13 cellular contexts compared by ENCODE assay signal in the genomic region with DNA sequence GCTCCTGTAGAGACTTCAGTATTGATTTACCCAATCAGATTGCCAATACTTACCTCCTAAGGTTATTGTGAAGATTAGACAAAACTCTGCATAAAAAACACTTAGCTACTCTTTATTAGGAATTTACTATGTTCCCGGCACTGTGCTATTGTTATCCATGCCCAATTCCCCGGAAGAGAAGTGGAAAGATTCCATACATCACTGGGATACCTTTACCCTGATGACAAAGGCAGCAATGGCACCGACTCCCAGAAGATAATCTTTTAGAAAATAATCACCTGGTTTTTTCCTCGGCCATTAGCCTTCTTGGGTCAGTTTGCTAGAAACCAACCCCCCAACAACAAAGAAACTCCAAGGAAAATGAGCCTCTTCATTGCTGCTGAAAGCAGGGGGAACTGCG.
DNase-seq lines count a peak whose midpoint lies in the region; ATAC-seq and TF ChIP-seq lines count a peak whose summit lies in the region.
"Had no signal": no experiment of that assay in that cellular context is flagged by ENCODE, and none has a peak within 500 bp of the region (broad histone marks: within the 10 kb centered on the region; RNA-seq: fewer than 3 reads in every experiment).

No MANE protein-coding gene starts in this region.

- no peak overlapping the region for H2BK5ac ChIP-seq in mesenchymal stem cell (ENCODE audit: low read depth, low read length, poor library complexity, severe bottlenecking)

- H3K9me3 Mint-ChIP-seq in activated CD4-positive, alpha-beta T cell treated with anti-CD3 and anti-CD28 coated beads, Interleukin-2, amount 10 ng/mL, durations not matched to agents 7 days and 5 days: peaks cover 6% of the 10 kb centered on the region
- H3K9me3 Mint-ChIP-seq: brain had no signal

- CTCF ChIA-PET in activated CD4-positive, alpha-beta T cell treated with anti-CD3 and anti-CD28 coated beads, Interleukin-2, amount 10 ng/mL, durations not matched to agents 7 days and 5 days (lab: Charles Lee): interaction anchor here (1.5 to 2.5 kb wide), 4 partner anchors 10 to 226 kb away, joined by 4 to 12 read pairs (median 5); partner anchors contain the start of gene SNX18

- H3K36me3 Mint-ChIP-seq in activated CD4-positive, alpha-beta T cell treated with anti-CD3 and anti-CD28 coated beads, Interleukin-2, amount 10 ng/mL, durations not matched to agents 7 days and 5 days (ENCODE audit: low read depth): peaks cover 5% of the 10 kb centered on the region
- H3K36me3 Mint-ChIP-seq: brain had no signal

- peak overlapping the region; percentile 79 to 96 for H3K18ac ChIP-seq in mesenchymal stem cell (ENCODE audit: low read depth in 1 of 2, low read length in 2 of 2)

- peak overlapping the region; percentile 89 to 93 for H3K4ac ChIP-seq in mesenchymal stem cell (ENCODE audit: low read depth in 1 of 2, low read length in 2 of 2)

- H3K27me3 ChIP-seq in adipocyte (replicated peaks; ENCODE audit: control insufficient read depth, insufficient read depth, low read length): no peaks in the 10 kb centered on the region
- no peaks in the 10 kb centered on the region for H3K27me3 ChIP-seq in mesenchymal stem cell (ENCODE audit: control insufficient read depth in 1 of 2, insufficient read depth in 1 of 2, low read length in 2 of 2)
- H3K27me3 ChIP-seq in tibial artery: no peaks in the 10 kb centered on the region
- H3K27me3 ChIP-seq: SJCRH30 had no signal

- H3K27ac Mint-ChIP-seq in activated CD4-positive, alpha-beta T cell treated with anti-CD3 and anti-CD28 coated beads, Interleukin-2, amount 10 ng/mL, durations not matched to agents 7 days and 5 days: peak overlapping the region; percentile 77

- H3K27ac ChIP-seq in mesenchymal stem cell (ENCODE audit: low read length, poor library complexity, severe bottlenecking) (peak overlapping the region; percentile 87), tibial artery (peak overlapping the region; percentile 33 to 37)
- H3K27ac ChIP-seq: SJCRH30 had no signal

- no peak overlapping the region for H3K4me2 ChIP-seq in mesenchymal stem cell (ENCODE audit: low read length, poor library complexity, severe bottlenecking)
- H3K4me2 ChIP-seq: A549 had no signal

- no peak overlapping the region for H2AK5ac ChIP-seq in mesenchymal stem cell (ENCODE audit: low read length, severe bottlenecking)

- intact Hi-C loops in tibial artery (cut with DNase I; ENCODE audit: low total_unique reads): no loop called here

- H4K8ac ChIP-seq in mesenchymal stem cell (ENCODE audit: low read length): peak overlapping the region; percentile 97

- H3K23ac ChIP-seq in mesenchymal stem cell (ENCODE audit: low read length in 2 of 2): no peak overlapping the region

- H4K91ac ChIP-seq in mesenchymal stem cell (ENCODE audit: low read length): peak overlapping the region; percentile 97

- H3K9me3 ChIP-seq in adipocyte (ENCODE audit: control insufficient read depth, low read length) (no peaks in the 10 kb centered on the region), mesenchymal stem cell (ENCODE audit: control insufficient read depth, low read length) (no peaks in the 10 kb centered on the region), tibial artery (no peaks in the 10 kb centered on the region)
- H3K9me3 ChIP-seq: A549, mucosa of descending colon, SJCRH30 had no signal

- H2BK15ac ChIP-seq in mesenchymal stem cell (ENCODE audit: low read depth, poor library complexity, severe bottlenecking): no peak overlapping the region

- peaks cover 6% of the 10 kb centered on the region for H3K27me3 Mint-ChIP-seq in activated CD4-positive, alpha-beta T cell treated with anti-CD3 and anti-CD28 coated beads, Interleukin-2, amount 10 ng/mL, durations not matched to agents 7 days and 5 days

- H3K4me3 ChIP-seq in adipocyte (ENCODE audit: low read length) (no peak overlapping the region), mesenchymal stem cell (ENCODE audit: insufficient read depth in 1 of 2, low read depth in 1 of 2, low read length in 2 of 2) (no peak overlapping the region), tibial artery (no peak overlapping the region)
- H3K4me3 ChIP-seq: A549, mucosa of descending colon, SJCRH30 had no signal

- no peak overlapping the region for H3K14ac ChIP-seq in mesenchymal stem cell (ENCODE audit: low read length in 2 of 2)

- no peak overlapping the region for H2AFZ ChIP-seq in mesenchymal stem cell (ENCODE audit: low read depth, low read length)

- H3K4me1 ChIP-seq in adipocyte (ENCODE audit: control insufficient read depth, insufficient read depth, low read length) (peaks cover 29% of the 10 kb centered on the region), mesenchymal stem cell (ENCODE audit: control insufficient read depth, insufficient read depth, low read depth, low read length) (peaks cover 10% of the 10 kb centered on the region), tibial artery (peaks cover 0 to 21% (median 10%) of the 10 kb centered on the region in 4 donors)
- H3K4me1 ChIP-seq: SJCRH30 had no signal

- POLR2A ChIA-PET in activated CD4-positive, alpha-beta T cell treated with anti-CD3 and anti-CD28 coated beads, Interleukin-2, amount 10 ng/mL, durations not matched to agents 7 days and 5 days (lab: Charles Lee): no interaction called here

- H3K4me3 Mint-ChIP-seq in activated CD4-positive, alpha-beta T cell treated with anti-CD3 and anti-CD28 coated beads, Interleukin-2, amount 10 ng/mL, durations not matched to agents 7 days and 5 days: no peak overlapping the region
- H3K4me3 Mint-ChIP-seq: brain had no signal

- peak overlapping the region; percentile 90 to 91 for H2BK12ac ChIP-seq in mesenchymal stem cell (ENCODE audit: low read length in 2 of 2)

- H3K79me1 ChIP-seq in mesenchymal stem cell (replicated peaks; ENCODE audit: low read length, poor library complexity, severe bottlenecking): no peaks in the 10 kb centered on the region

- H3K4me1 Mint-ChIP-seq in activated CD4-positive, alpha-beta T cell treated with anti-CD3 and anti-CD28 coated beads, Interleukin-2, amount 10 ng/mL, durations not matched to agents 7 days and 5 days: peaks cover 45% of the 10 kb centered on the region

- H3K9ac ChIP-seq in adipocyte (ENCODE audit: low read length) (peak overlapping the region; percentile 67), mesenchymal stem cell (ENCODE audit: low read length) (peak overlapping the region; percentile 81)

- no peak for TF ChIP-seq CTCF in tibial artery (IDR thresholded peaks at IDR 0.05)

- no peak for ATAC-seq in HG03469 (IDR thresholded peaks at IDR 0.05; ENCODE audit: unreplicated experiment)

- DNase-seq in activated CD4-positive, alpha-beta T cell treated with anti-CD3 and anti-CD28 coated beads, Interleukin-2, amount 10 ng/mL, durations not matched to agents 7 days and 5 days: no peak
- DNase-seq in activated CD4-positive, alpha-beta T cell treated with anti-CD3 and anti-CD28 coated beads for 1 hour: no peak
- DNase-seq in adipocyte (ENCODE audit: low read depth) (peak; percentile 32), mesenchymal stem cell (no peak), tibial artery (no peak), NCI-H69 (lab: John Stamatoyannopoulos, UW) (no peak), NCI-H2171 (lab: John Stamatoyannopoulos, UW) (no peak)
- DNase-seq: mucosa of descending colon; stimulated activated CD4-positive, alpha-beta T cell treated with anti-CD3 and anti-CD28 coated beads, Interleukin-1b, Interleukin-23, amount 100 ng/mL, for 48 hours had no signal

- no peaks in the 10 kb centered on the region for H3K36me3 ChIP-seq in adipocyte (ENCODE audit: control insufficient read depth, insufficient read depth, low read length, severe bottlenecking)
- H3K36me3 ChIP-seq in mesenchymal stem cell (ENCODE audit: control insufficient read depth in 1 of 2, insufficient read depth in 2 of 2, low read depth in 1 of 2, low read length in 2 of 2): no peaks in the 10 kb centered on the region
- no peaks in the 10 kb centered on the region for H3K36me3 ChIP-seq in tibial artery
- H3K36me3 ChIP-seq: SJCRH30 had no signal

- WGBS in mesenchymal stem cell: 41% methylated on average over 5 of the region's 5 CpGs

- peak overlapping the region; percentile 97 for H2BK120ac ChIP-seq in mesenchymal stem cell (ENCODE audit: low read depth, low read length)
